ENCODE assay signal across 18 cellular contexts in genomic region chr11:16780698-16781550, GRCh38. TPM values are rescaled to one million over a fixed set of nuclear protein-coding genes. Genes with fewer than 3 reads are reported as not detected.
A peak's percentile ranks its signal among the peaks of the same experiment; 100 is the strongest.
DNase-seq lines count a peak whose midpoint lies in the region; ATAC-seq and TF ChIP-seq lines count a peak whose summit lies in the region.
"Had no signal": no experiment of that assay in that cellular context is flagged by ENCODE, and none has a peak within 500 bp of the region (broad histone marks: within the 10 kb centered on the region; RNA-seq: fewer than 3 reads in every experiment).

No MANE protein-coding gene starts in this region.

- TF ChIP-seq CTCF in H9 (conservative IDR thresholded peaks at IDR 0.05) (no peak), chondrocyte (IDR thresholded peaks at IDR 0.05) (no peak), type B pancreatic cell (conservative IDR thresholded peaks at IDR 0.05) (no peak), body of pancreas (IDR thresholded peaks at IDR 0.05) (no peak)

- no peak overlapping the region for H2AK5ac ChIP-seq in H9 (ENCODE audit: insufficient read length, low read length)

- H3K4me1 Mint-ChIP-seq in H9: peaks cover 32 to 39% of the 10 kb centered on the region in 2 experiments
- no peaks in the 10 kb centered on the region for H3K4me1 Mint-ChIP-seq in chondrocyte (ENCODE audit: low read depth)
- H3K4me1 Mint-ChIP-seq in type B pancreatic cell (ENCODE audit: unreplicated experiment): peaks cover 38% of the 10 kb centered on the region

- no peaks in the 10 kb centered on the region for H4K20me1 ChIP-seq in H9 (ENCODE audit: control insufficient read depth, insufficient read depth, insufficient read length)
- H4K20me1 ChIP-seq: BLaER1 had no signal

- H4K91ac ChIP-seq in H9 (ENCODE audit: insufficient read length, low read depth, low read length): no peak overlapping the region

- no peak overlapping the region for H3T11ph ChIP-seq in H9 (ENCODE audit: low read length)

- H3K4me3 Mint-ChIP-seq in H9 (no peak overlapping the region), chondrocyte (ENCODE audit: unreplicated experiment) (no peak overlapping the region), type B pancreatic cell (no peak overlapping the region)
- H3K4me3 Mint-ChIP-seq: CD8-positive, alpha-beta T cell had no signal

- no peak overlapping the region for H4K5ac ChIP-seq in H9 (ENCODE audit: insufficient read length, low read depth, low read length)

- H3K27ac ChIP-seq in H9 (ENCODE audit: insufficient read length, low read depth, low read length) (no peak overlapping the region), body of pancreas (no peak overlapping the region)
- H3K27ac ChIP-seq: BLaER1, SK-N-MC had no signal

- no peak overlapping the region for H3K4me2 ChIP-seq in H9 (ENCODE audit: insufficient read depth, insufficient read length, low read length)
- H3K4me2 ChIP-seq: BLaER1 had no signal

- no peak overlapping the region for H3K56ac ChIP-seq in H9 (ENCODE audit: insufficient read length, low read depth, low read length)

- H3K9me3 Mint-ChIP-seq in H9: no peaks in the 10 kb centered on the region
- H3K9me3 Mint-ChIP-seq in chondrocyte (ENCODE audit: low read depth): no peaks in the 10 kb centered on the region
- no peaks in the 10 kb centered on the region for H3K9me3 Mint-ChIP-seq in type B pancreatic cell
- H3K9me3 Mint-ChIP-seq: CD8-positive, alpha-beta T cell had no signal

- H3K23ac ChIP-seq in H9 (ENCODE audit: insufficient read length, low read depth, low read length): no peak overlapping the region

- no CpG with 5 or more reads among the region's 19 CpGs for WGBS in H9 (ENCODE audit: extremely low coverage, insufficient read length, low lambda C conversion rate)
- 89 to 94% methylated on average over 17 to 19 of the region's 19 CpGs for WGBS in body of pancreas, 2 donors

- H2BK15ac ChIP-seq in H9 (ENCODE audit: low read depth, low read length): no peak overlapping the region

- H3K9ac ChIP-seq in H9 (ENCODE audit: extremely low read depth, insufficient read length, low read length): no peak overlapping the region
- H3K9ac ChIP-seq: BLaER1 had no signal

- DNase-seq in H9: no peak
- DNase-seq in chondrocyte (ENCODE audit: low spot score): peak; percentile 54
- peak; percentile 69 for DNase-seq in mesenteric fat pad (ENCODE audit: low spot score)
- DNase-seq in type B pancreatic cell (ENCODE audit: extremely low spot score, unreplicated experiment): no peak
- DNase-seq in NCI-H1048 (lab: John Stamatoyannopoulos, UW): no peak
- DNase-seq in body of pancreas: no peak
- DNase-seq: CD8-positive, alpha-beta T cell; EL; KBM-7; NCI-H1694 treated with DMSO at 0.1 percent for 48 hours; NCI-H2107; NCI-H2227 treated with DMSO at 0.1 percent for 48 hours; SHP77 had no signal

- no peaks in the 10 kb centered on the region for H3K27me3 ChIP-seq in H9 (ENCODE audit: insufficient read depth, low read length)
- H3K27me3 ChIP-seq in body of pancreas: no peaks in the 10 kb centered on the region
- H3K27me3 ChIP-seq: BLaER1 had no signal

- ATAC-seq in body of pancreas (no peak), GM21825 (IDR thresholded peaks at IDR 0.05; ENCODE audit: unreplicated experiment) (no peak)
- ATAC-seq: CD8-positive, alpha-beta T cell; GM12878; HCT116 had no signal

- no peak overlapping the region for H2AFZ ChIP-seq in H9 (ENCODE audit: low read length)

- H3K79me1 ChIP-seq in H9 (ENCODE audit: insufficient read depth, low read depth, low read length, poor library complexity, severe bottlenecking): no peaks in the 10 kb centered on the region

- no peak overlapping the region for H2BK5ac ChIP-seq in H9 (ENCODE audit: insufficient read length, low read length)

- no peak overlapping the region for H3K4me3 ChIP-seq in body of pancreas
- H3K4me3 ChIP-seq: BLaER1, GM12878, SK-N-MC had no signal

- no peaks in the 10 kb centered on the region for H3K23me2 ChIP-seq in H9 (ENCODE audit: insufficient read length, low read depth, low read length, poor library complexity, severe bottlenecking)

- no peak overlapping the region for H3K14ac ChIP-seq in H9 (ENCODE audit: insufficient read depth, low read length)

- no peaks in the 10 kb centered on the region for H3K79me2 ChIP-seq in H9 (ENCODE audit: insufficient read depth, low read length)

- H3K9me3 ChIP-seq in H9 (ENCODE audit: control insufficient read depth, low read depth, low read length) (no peaks in the 10 kb centered on the region), body of pancreas (no peaks in the 10 kb centered on the region)
- H3K9me3 ChIP-seq: BLaER1 had no signal

- H2BK12ac ChIP-seq in H9 (ENCODE audit: insufficient read length, low read depth, low read length): no peak overlapping the region

- H3K27me3 Mint-ChIP-seq in H9 (ENCODE audit: low read depth) (no peaks in the 10 kb centered on the region), chondrocyte (ENCODE audit: low read depth) (no peaks in the 10 kb centered on the region), type B pancreatic cell (no peaks in the 10 kb centered on the region)

- H2BK120ac ChIP-seq in H9 (ENCODE audit: low read depth, low read length, poor library complexity, severe bottlenecking): no peak overlapping the region

- peaks cover 0 to 15% (median 9%) of the 10 kb centered on the region in 3 experiments; a peak in 6 of 7 replicates for H3K36me3 Mint-ChIP-seq in H9 (ENCODE audit: insufficient read depth in 1 of 3, low read depth in 3 of 3)
- H3K36me3 Mint-ChIP-seq in chondrocyte (ENCODE audit: low read depth): no peaks in the 10 kb centered on the region
- H3K36me3 Mint-ChIP-seq in type B pancreatic cell: peaks cover 12% of the 10 kb centered on the region
- H3K36me3 Mint-ChIP-seq: CD8-positive, alpha-beta T cell had no signal

- H4K8ac ChIP-seq in H9 (replicated peaks; ENCODE audit: insufficient read length, low read depth, low read length): no peak overlapping the region

- H3K36me3 ChIP-seq in body of pancreas (replicated peaks in 1 of 2; ENCODE audit: insufficient read depth in 1 of 2, low read depth in 2 of 2): peaks cover 0 to 2% of the 10 kb centered on the region in 2 donors
- H3K36me3 ChIP-seq: BLaER1 had no signal

- H3K4ac ChIP-seq in H9 (ENCODE audit: low read depth, low read length): no peak overlapping the region

- peak overlapping the region in 2 of 3 experiments; percentile 23 to 72; a peak in 2 of 7 replicates for H3K27ac Mint-ChIP-seq in H9
- H3K27ac Mint-ChIP-seq in chondrocyte (ENCODE audit: unreplicated experiment): no peak overlapping the region
- peak overlapping the region; percentile 61 for H3K27ac Mint-ChIP-seq in type B pancreatic cell
- H3K27ac Mint-ChIP-seq: CD8-positive, alpha-beta T cell had no signal

- H3K4me1 ChIP-seq in H9 (ENCODE audit: insufficient read depth, low read length) (0 out of 2 replicates have a peak, but pooled peaks cover 5% of the 10 kb centered on the region), body of pancreas (peaks cover 4% of the 10 kb centered on the region)

- intact Hi-C loops in body of pancreas (cut with DNase I): no loop called here

- no peak overlapping the region for H2BK20ac ChIP-seq in H9 (ENCODE audit: low read depth, low read length, poor library complexity, severe bottlenecking)

- H3K18ac ChIP-seq in H9 (ENCODE audit: insufficient read length, low read depth, low read length): no peak overlapping the region

- no peak for TF ChIP-seq POLR2A in body of pancreas (IDR thresholded peaks at IDR 0.05)

RNA-seq across cellular contexts. Expression of gene C11orf58, which starts 42.5 kb away (rescaled TPM):
- total RNA-seq in H9 (2021) (165 and 169 TPM in 2 replicates), chondrocyte (116 to 135 TPM (median 117 TPM) in 3 replicates), mesenteric fat pad (93.9 TPM), type B pancreatic cell (ENCODE audit: low replicate concordance) (115 and 148 TPM in 2 replicates), body of pancreas (10 to 100 TPM; 59.7 to 92.4 TPM)

Comparison
In these comparisons a context has a peak if more than half of its experiments do, and no peak if none do; other contexts are left out.
1. DNase-seq: peak in chondrocyte (single experiment) and mesenteric fat pad (single experiment); none in H9 (single experiment), type B pancreatic cell (single experiment), NCI-H1048 (single experiment) and body of pancreas (0 of 4).